Comparison of ENCODE assay signal across 14 cellular contexts in the genomic region with DNA sequence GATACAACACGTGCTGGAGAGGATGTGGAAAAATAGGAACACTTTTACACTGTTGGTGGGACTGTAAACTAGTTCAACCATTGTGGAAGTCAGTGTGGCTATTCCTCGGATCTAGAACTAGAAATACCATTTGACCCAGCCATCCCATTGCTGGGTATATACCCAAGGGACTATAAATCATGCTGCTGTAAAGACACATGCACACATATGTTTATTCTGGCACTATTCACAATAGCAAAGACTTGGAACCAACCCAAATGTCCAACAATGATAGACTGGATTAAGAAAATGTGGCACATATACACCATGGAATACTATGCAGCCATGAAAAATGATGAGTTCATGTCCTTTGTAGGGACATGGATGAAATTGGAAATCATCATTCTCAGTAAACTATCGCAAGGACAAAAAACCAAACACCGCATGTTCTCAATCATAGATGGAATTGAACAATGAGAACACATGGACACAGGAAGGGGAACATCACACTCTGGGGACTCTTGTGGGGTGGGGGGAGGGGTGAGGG. TPM values are rescaled to one million over a fixed set of nuclear protein-coding genes. Genes with fewer than 3 reads are reported as not detected.
"Had no signal": no experiment of that assay in that cellular context is flagged by ENCODE, and none has a peak within 500 bp of the region (broad histone marks: within the 10 kb centered on the region; RNA-seq: fewer than 3 reads in every experiment).

No MANE protein-coding gene starts in this region.

RNA-seq across cellular contexts. Expression of gene PMCH, which starts 50.5 kb away (rescaled TPM):
- total RNA-seq: activated naive CD4-positive, alpha-beta T cell treated with anti-CD3 and anti-CD28 coated beads for 36 hours; activated naive CD8-positive, alpha-beta T cell treated with anti-CD3 and anti-CD28 coated beads, Interleukin-2, amount 10 ng/mL, durations not matched to agents 7 days and 5 days; adrenal gland; aorta; ascending aorta; astrocyte; body of pancreas; breast epithelium; bronchial epithelial cell; cardiac muscle cell; cardiac septum; cerebellum; chondrocyte had no signal
- polyA plus RNA-seq: adipose tissue, adrenal gland, aorta, cardiac muscle cell had no signal
